Comparison of ENCODE assay signal across 1 cellular context in the genomic region with DNA sequence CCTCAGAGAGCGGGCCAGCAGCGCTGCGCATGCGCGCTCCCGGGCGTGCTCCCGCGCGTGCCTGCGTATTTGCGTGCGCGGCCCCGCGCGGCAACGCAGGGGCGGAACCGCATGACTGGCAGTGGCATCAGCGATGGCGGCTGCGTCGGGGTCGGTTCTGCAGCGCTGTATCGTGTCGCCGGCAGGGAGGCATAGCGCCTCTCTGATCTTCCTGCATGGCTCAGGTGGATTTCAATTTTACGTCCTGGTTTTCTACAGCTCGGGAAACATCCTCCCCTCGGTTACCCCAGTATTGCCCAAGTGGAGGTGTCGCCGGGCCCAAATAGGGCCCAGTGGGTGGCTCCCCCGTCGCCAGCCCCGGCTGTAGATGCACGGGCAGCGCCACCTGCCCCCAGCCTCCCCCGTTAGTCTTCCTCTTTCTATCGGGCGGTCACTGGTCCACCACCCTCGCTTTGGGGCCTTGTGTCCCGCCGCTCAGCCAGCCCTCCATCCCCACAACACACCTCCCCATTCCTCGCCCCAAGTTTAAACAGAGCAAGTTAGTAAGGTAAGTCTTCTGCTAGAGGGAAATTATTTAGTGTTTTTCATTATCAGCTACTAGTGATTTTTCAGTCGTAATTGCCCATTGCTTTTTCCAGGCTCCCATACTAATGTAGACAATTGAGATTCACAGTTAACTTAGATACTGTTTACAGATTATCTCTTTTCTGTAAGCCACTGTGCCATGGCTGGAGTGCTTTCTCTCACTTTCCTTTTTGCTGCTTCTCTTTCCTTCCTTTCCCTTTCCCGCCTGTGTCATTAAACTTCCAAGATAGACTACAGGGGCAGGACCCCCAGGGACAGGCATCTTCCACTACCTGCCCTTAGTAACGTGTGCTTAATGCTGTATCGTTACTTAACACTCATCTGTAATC.
TF ChIP-seq lines count a peak whose summit lies in the region.

A gene (plus strand): TSS at position 121 of the 914 bp plus-strand sequence. CDS start 13 bp downstream, at position 134.

TF ChIP-seq in GM12878, 131 proteins besides CTCF, POLR2A, EP300 and RAD21 (continued from another document):
- TF ChIP-seq, protein P1, sequence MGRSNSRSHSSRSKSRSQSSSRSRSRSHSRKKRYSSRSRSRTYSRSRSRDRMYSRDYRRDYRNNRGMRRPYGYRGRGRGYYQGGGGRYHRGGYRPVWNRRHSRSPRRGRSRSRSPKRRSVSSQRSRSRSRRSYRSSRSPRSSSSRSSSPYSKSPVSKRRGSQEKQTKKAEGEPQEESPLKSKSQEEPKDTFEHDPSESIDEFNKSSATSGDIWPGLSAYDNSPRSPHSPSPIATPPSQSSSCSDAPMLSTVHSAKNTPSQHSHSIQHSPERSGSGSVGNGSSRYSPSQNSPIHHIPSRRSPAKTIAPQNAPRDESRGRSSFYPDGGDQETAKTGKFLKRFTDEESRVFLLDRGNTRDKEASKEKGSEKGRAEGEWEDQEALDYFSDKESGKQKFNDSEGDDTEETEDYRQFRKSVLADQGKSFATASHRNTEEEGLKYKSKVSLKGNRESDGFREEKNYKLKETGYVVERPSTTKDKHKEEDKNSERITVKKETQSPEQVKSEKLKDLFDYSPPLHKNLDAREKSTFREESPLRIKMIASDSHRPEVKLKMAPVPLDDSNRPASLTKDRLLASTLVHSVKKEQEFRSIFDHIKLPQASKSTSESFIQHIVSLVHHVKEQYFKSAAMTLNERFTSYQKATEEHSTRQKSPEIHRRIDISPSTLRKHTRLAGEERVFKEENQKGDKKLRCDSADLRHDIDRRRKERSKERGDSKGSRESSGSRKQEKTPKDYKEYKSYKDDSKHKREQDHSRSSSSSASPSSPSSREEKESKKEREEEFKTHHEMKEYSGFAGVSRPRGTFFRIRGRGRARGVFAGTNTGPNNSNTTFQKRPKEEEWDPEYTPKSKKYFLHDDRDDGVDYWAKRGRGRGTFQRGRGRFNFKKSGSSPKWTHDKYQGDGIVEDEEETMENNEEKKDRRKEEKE (IDR thresholded peaks at IDR 0.05): no peak
- TF ChIP-seq HDAC6 (IDR thresholded peaks at IDR 0.05; ENCODE audit: unreplicated experiment) (no peak), NRF1 (conservative IDR thresholded peaks at IDR 0.05; ENCODE audit: low read depth, low read length) (peak; percentile 82), ZNF274 (IDR thresholded peaks at IDR 0.05; ENCODE audit: insufficient read depth, insufficient read length) (no peak), LARP7 (IDR thresholded peaks at IDR 0.05) (peak; percentile 83), CHD2 (IDR thresholded peaks at IDR 0.05; ENCODE audit: borderline replicate concordance, low read depth, low read length) (0 out of 2 replicates have a peak, but pooled peaks have one; percentile 52), FOXK2 (IDR thresholded peaks at IDR 0.05) (no peak), SRF (IDR thresholded peaks at IDR 0.05; ENCODE audit: low read depth in 2 of 2, low read length in 2 of 2) (no peak), RBBP5 (conservative IDR thresholded peaks at IDR 0.05) (no peak), POU2F2 (IDR thresholded peaks at IDR 0.05; ENCODE audit: borderline replicate concordance, low read depth, low read length) (peak; percentile 87; the same call in 2 of the 3 replicates), BHLHE40 (IDR thresholded peaks at IDR 0.05; ENCODE audit: borderline replicate concordance in 1 of 2, low read depth in 2 of 2, low read length in 1 of 2) (peak; percentile 44 to 88; a peak in 3 of 4 replicates)
- TF ChIP-seq, protein P2, sequence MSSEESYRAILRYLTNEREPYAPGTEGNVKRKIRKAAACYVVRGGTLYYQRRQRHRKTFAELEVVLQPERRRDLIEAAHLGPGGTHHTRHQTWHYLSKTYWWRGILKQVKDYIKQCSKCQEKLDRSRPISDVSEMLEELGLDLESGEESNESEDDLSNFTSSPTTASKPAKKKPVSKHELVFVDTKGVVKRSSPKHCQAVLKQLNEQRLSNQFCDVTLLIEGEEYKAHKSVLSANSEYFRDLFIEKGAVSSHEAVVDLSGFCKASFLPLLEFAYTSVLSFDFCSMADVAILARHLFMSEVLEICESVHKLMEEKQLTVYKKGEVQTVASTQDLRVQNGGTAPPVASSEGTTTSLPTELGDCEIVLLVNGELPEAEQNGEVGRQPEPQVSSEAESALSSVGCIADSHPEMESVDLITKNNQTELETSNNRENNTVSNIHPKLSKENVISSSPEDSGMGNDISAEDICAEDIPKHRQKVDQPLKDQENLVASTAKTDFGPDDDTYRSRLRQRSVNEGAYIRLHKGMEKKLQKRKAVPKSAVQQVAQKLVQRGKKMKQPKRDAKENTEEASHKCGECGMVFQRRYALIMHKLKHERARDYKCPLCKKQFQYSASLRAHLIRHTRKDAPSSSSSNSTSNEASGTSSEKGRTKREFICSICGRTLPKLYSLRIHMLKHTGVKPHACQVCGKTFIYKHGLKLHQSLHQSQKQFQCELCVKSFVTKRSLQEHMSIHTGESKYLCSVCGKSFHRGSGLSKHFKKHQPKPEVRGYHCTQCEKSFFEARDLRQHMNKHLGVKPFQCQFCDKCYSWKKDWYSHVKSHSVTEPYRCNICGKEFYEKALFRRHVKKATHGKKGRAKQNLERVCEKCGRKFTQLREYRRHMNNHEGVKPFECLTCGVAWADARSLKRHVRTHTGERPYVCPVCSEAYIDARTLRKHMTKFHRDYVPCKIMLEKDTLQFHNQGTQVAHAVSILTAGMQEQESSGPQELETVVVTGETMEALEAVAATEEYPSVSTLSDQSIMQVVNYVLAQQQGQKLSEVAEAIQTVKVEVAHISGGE (CRISPR knock-in tag; IDR thresholded peaks at IDR 0.05): no peak
- TF ChIP-seq, protein P3, sequence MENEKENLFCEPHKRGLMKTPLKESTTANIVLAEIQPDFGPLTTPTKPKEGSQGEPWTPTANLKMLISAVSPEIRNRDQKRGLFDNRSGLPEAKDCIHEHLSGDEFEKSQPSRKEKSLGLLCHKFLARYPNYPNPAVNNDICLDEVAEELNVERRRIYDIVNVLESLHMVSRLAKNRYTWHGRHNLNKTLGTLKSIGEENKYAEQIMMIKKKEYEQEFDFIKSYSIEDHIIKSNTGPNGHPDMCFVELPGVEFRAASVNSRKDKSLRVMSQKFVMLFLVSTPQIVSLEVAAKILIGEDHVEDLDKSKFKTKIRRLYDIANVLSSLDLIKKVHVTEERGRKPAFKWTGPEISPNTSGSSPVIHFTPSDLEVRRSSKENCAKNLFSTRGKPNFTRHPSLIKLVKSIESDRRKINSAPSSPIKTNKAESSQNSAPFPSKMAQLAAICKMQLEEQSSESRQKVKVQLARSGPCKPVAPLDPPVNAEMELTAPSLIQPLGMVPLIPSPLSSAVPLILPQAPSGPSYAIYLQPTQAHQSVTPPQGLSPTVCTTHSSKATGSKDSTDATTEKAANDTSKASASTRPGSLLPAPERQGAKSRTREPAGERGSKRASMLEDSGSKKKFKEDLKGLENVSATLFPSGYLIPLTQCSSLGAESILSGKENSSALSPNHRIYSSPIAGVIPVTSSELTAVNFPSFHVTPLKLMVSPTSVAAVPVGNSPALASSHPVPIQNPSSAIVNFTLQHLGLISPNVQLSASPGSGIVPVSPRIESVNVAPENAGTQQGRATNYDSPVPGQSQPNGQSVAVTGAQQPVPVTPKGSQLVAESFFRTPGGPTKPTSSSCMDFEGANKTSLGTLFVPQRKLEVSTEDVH (IDR thresholded peaks at IDR 0.05; ENCODE audit: low read depth, partially characterized antibody): no peak
- TF ChIP-seq, protein P4, sequence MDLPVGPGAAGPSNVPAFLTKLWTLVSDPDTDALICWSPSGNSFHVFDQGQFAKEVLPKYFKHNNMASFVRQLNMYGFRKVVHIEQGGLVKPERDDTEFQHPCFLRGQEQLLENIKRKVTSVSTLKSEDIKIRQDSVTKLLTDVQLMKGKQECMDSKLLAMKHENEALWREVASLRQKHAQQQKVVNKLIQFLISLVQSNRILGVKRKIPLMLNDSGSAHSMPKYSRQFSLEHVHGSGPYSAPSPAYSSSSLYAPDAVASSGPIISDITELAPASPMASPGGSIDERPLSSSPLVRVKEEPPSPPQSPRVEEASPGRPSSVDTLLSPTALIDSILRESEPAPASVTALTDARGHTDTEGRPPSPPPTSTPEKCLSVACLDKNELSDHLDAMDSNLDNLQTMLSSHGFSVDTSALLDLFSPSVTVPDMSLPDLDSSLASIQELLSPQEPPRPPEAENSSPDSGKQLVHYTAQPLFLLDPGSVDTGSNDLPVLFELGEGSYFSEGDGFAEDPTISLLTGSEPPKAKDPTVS (IDR thresholded peaks at IDR 0.05; ENCODE audit: low read depth, low read length): no peak
